ENCODE assay signal across 30 cellular contexts in the genomic region with DNA sequence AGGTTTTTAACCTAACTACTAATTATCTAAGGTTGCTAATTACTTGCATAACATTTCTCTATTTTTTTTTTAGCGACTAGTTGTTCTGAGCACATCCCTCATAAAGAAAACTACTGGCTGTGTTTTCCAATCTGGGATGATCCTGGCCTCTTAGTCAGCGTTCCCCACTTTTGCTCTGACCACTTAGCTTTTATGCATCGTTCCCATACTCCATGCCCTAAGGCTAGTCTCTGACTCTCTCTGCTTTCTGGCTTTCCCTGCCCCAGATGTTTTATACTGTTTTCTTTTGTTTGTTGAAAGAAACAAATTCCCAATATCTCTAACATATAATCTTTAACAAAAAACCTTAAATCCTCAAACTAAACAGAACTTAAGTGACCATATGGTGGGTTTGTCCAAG.
DNase-seq lines count a peak whose midpoint lies in the region; ATAC-seq, FAIRE-seq and TF ChIP-seq lines count a peak whose summit lies in the region.
"Had no signal": no experiment of that assay in that cellular context is flagged by ENCODE, and none has a peak within 500 bp of the region (broad histone marks: within the 10 kb centered on the region; RNA-seq: fewer than 3 reads in every experiment).

No MANE protein-coding gene starts in this region.

- in situ Hi-C loops in mammary epithelial cell (cut with MboI; ENCODE audit: low sequenced_read_pairs in 2 of 2) = no loop called here

- H3K27me3 ChIP-seq in mammary epithelial cell (ENCODE audit: insufficient read depth, low read length) = no peaks in the 10 kb centered on the region
- H3K27me3 ChIP-seq in mesendoderm (ENCODE audit: insufficient read depth, low read length, poor library complexity) = no peaks in the 10 kb centered on the region
- H3K27me3 ChIP-seq in small intestine (ENCODE audit: control insufficient read depth in 2 of 2, insufficient read depth in 2 of 2, low read length in 2 of 2) = no peaks in the 10 kb centered on the region
- H3K27me3 ChIP-seq: esophagus squamous epithelium, suprapubic skin, upper lobe of right lung had no signal

- H2AK5ac ChIP-seq in mesendoderm (ENCODE audit: low read length) = no peak overlapping the region

- no peaks in the 10 kb centered on the region for H3K79me1 ChIP-seq in mesendoderm (ENCODE audit: low read length)

- dilution Hi-C loops in mammary epithelial cell (cut with HindIII; ENCODE audit: low sequenced_read_pairs) = no loop called here

- peak in 2 of 3 experiments; percentile 36 to 86 for DNase-seq in NCI-H1417 (lab: John Stamatoyannopoulos, UW)
- DNase-seq in NCI-H1417 treated with DMSO at 0.1 percent for 48 hours (lab: John Stamatoyannopoulos, UW) = no peak
- DNase-seq in NCI-H2227 (lab: John Stamatoyannopoulos, UW; ENCODE audit: unreplicated experiment) = peak; percentile 18
- peak; percentile 57 for DNase-seq in mammary epithelial cell
- peak; percentile 33 for DNase-seq in mesendoderm
- no peak for DNase-seq in caudate nucleus (lab: John Stamatoyannopoulos, UW)
- no peak for DNase-seq in small intestine
- DNase-seq: activated CD4-positive, alpha-beta memory T cell treated with anti-CD3 and anti-CD28 coated beads, Interleukin-2, amount 10 ng/mL, durations not matched to agents 7 days and 5 days; activated CD4-positive, alpha-beta T cell treated with anti-CD3 and anti-CD28 coated beads for 1 hour; activated CD8-positive, alpha-beta memory T cell treated with anti-CD3 and anti-CD28 coated beads, Interleukin-2, amount 50 U/mL, for 48 hours; activated naive CD4-positive, alpha-beta T cell treated with anti-CD3 and anti-CD28 coated beads, Interleukin-2, amount 10 ng/mL, durations not matched to agents 7 days and 5 days; cortex of kidney; endodermal cell; esophagus squamous epithelium; hippocampal formation; immature natural killer cell; KG1; left ventricle myocardium inferior; naive thymus-derived CD4-positive, alpha-beta T cell; NCI-H1694; NCI-H2171 treated with DMSO at 0.1 percent for 48 hours; NCI-H526; stimulated activated naive CD4-positive, alpha-beta T cell; T-helper 17 cell; upper lobe of right lung had no signal

- no peak for TF ChIP-seq CTCF in mammary epithelial cell (conservative IDR thresholded peaks at IDR 0.05 in 1 of 2, IDR thresholded peaks at IDR 0.05 in 1 of 2; ENCODE audit: extremely low read depth in 1 of 2, insufficient read depth in 1 of 2, low read depth in 1 of 2, low read length in 2 of 2)

- no peak overlapping the region for H4K8ac ChIP-seq in mesendoderm (ENCODE audit: low read depth, low read length)

- H3K18ac ChIP-seq in mesendoderm (ENCODE audit: low read length) = no peak overlapping the region

- H4K20me1 ChIP-seq in mammary epithelial cell (ENCODE audit: insufficient read depth, low read length) = no peaks in the 10 kb centered on the region

- intact Hi-C loops in mammary epithelial cell (cut with micrococcal nuclease) = loop anchor here (10.0 kb wide), 1 partner anchor 288 kb away; no protein-coding TSS in a partner anchor

- H3K4me2 ChIP-seq in mammary epithelial cell (ENCODE audit: insufficient read depth, low read depth, low read length) = no peak overlapping the region
- H3K4me2 ChIP-seq in mesendoderm (ENCODE audit: low read length) = no peak overlapping the region

- H3K9ac ChIP-seq in mammary epithelial cell (ENCODE audit: insufficient read depth, low read length) (no peak overlapping the region), mesendoderm (ENCODE audit: low read length) (no peak overlapping the region)

- H3K4me3 ChIP-seq in mammary epithelial cell (replicated peaks in 1 of 3; ENCODE audit: insufficient read depth in 1 of 3, low read depth in 2 of 3, low read length in 3 of 3) (no peak overlapping the region), mesendoderm (ENCODE audit: low read length) (no peak overlapping the region), small intestine (ENCODE audit: low read depth in 1 of 2, low read length in 2 of 2) (no peak overlapping the region)
- H3K4me3 ChIP-seq: esophagus squamous epithelium, left ventricle myocardium inferior, suprapubic skin, upper lobe of right lung had no signal

- 52% methylated on average over 3 of the region's 3 CpGs for WGBS in mammary epithelial cell (ENCODE audit: low coverage, missing lambda C conversion rate)
- no CpG with 5 or more reads among the region's 3 CpGs for WGBS in mesendoderm (ENCODE audit: extremely low coverage, insufficient coverage, low lambda C conversion rate)
- 83 to 86% (median 83%) methylated on average over 3 of the region's 3 CpGs for WGBS in small intestine, 3 donors

- H2BK5ac ChIP-seq in mesendoderm (ENCODE audit: low read length) = no peak overlapping the region

- BruUV-seq in mammary epithelial cell (replicated peaks; lab: Mats Ljungman, UMichigan) = no TSS peak

- no peak overlapping the region for H2BK15ac ChIP-seq in mesendoderm (replicated peaks; ENCODE audit: low read depth)

- no peak overlapping the region for H4K5ac ChIP-seq in mesendoderm (ENCODE audit: low read length)

- no peak overlapping the region for H3K23ac ChIP-seq in mesendoderm (ENCODE audit: low read length)

- H3K79me2 ChIP-seq in mammary epithelial cell (ENCODE audit: insufficient read depth, low read length) (no peaks in the 10 kb centered on the region), mesendoderm (ENCODE audit: control insufficient read depth, insufficient read depth, low read length) (no peaks in the 10 kb centered on the region)

- no peak overlapping the region for H2BK120ac ChIP-seq in mesendoderm (ENCODE audit: low read depth, low read length)

- H3K56ac ChIP-seq in mesendoderm (ENCODE audit: low read length) = no peak overlapping the region

- H3K4me1 ChIP-seq in mammary epithelial cell (ENCODE audit: insufficient read depth, low read length) = peaks cover 31% of the 10 kb centered on the region
- H3K4me1 ChIP-seq in mesendoderm (ENCODE audit: control insufficient read depth, low read depth, low read length) = no peaks in the 10 kb centered on the region
- no peaks in the 10 kb centered on the region for H3K4me1 ChIP-seq in small intestine (ENCODE audit: control insufficient read depth in 2 of 2, insufficient read depth in 1 of 2, low read depth in 1 of 2, low read length in 1 of 2)
- H3K4me1 ChIP-seq: esophagus squamous epithelium, left ventricle myocardium inferior, suprapubic skin, upper lobe of right lung had no signal

- CTCF ChIA-PET in mammary epithelial cell (lab: Charles Lee; ENCODE audit: low non-redundant PET) = no interaction called here

- H2AFZ ChIP-seq in mammary epithelial cell (ENCODE audit: low read depth, low read length) = no peak overlapping the region

- no peak for ATAC-seq in GM21619 (IDR thresholded peaks at IDR 0.05; ENCODE audit: unreplicated experiment)
- ATAC-seq: HCT116; naive thymus-derived CD4-positive, alpha-beta T cell; sciatic nerve; T-helper 17 cell; upper lobe of right lung had no signal

- FAIRE-seq in small intestine (lab: Jason Lieb, UNC) = no peak

- no peak overlapping the region for H3K27ac ChIP-seq in mammary epithelial cell (ENCODE audit: insufficient read depth, low read depth, low read length)
- no peak overlapping the region for H3K27ac ChIP-seq in mesendoderm (ENCODE audit: low read depth, low read length)
- H3K27ac ChIP-seq in caudate nucleus (ENCODE audit: low read depth, low read length) = no peak overlapping the region
- H3K27ac ChIP-seq in small intestine (ENCODE audit: low read depth in 1 of 2, low read length in 1 of 2) = no peak overlapping the region
- H3K27ac ChIP-seq: 22Rv1, esophagus squamous epithelium, left ventricle myocardium inferior, suprapubic skin, upper lobe of right lung had no signal

- H3K4ac ChIP-seq in mesendoderm (ENCODE audit: low read depth, low read length) = no peak overlapping the region

- H3K36me3 ChIP-seq in mammary epithelial cell (ENCODE audit: insufficient read depth, low read length) (no peaks in the 10 kb centered on the region), mesendoderm (ENCODE audit: control insufficient read depth, insufficient read depth, low read length) (no peaks in the 10 kb centered on the region), small intestine (ENCODE audit: control insufficient read depth in 2 of 2, insufficient read depth in 2 of 2, low read length in 2 of 2) (no peaks in the 10 kb centered on the region)
- H3K36me3 ChIP-seq: esophagus squamous epithelium, left ventricle myocardium inferior, suprapubic skin, upper lobe of right lung had no signal

- H3K9me3 ChIP-seq in mammary epithelial cell (replicated peaks; ENCODE audit: insufficient read depth, low read length) (no peaks in the 10 kb centered on the region), small intestine (ENCODE audit: control insufficient read depth, low read depth) (no peaks in the 10 kb centered on the region)
- H3K9me3 ChIP-seq: esophagus squamous epithelium, suprapubic skin, upper lobe of right lung had no signal

Comparison
In these comparisons a context has a peak if more than half of its experiments do, and no peak if none do; other contexts are left out.
1. DNase-seq: peak in NCI-H1417 (2 of 3), NCI-H2227 (single experiment), mammary epithelial cell (single experiment) and mesendoderm (single experiment); none in NCI-H1417 treated with DMSO at 0.1 percent for 48 hours (single experiment), caudate nucleus (0 of 61) and small intestine (single experiment).